In genomic region chr11:131982154-131982553, GRCh38 we compare ENCODE assay signal across 18 cellular contexts.
A peak's percentile ranks its signal among the peaks of the same experiment; 100 is the strongest.
DNase-seq lines count a peak whose midpoint lies in the region; ATAC-seq and TF ChIP-seq lines count a peak whose summit lies in the region.
"Had no signal": no experiment of that assay in that cellular context is flagged by ENCODE, and none has a peak within 500 bp of the region (broad histone marks: within the 10 kb centered on the region; RNA-seq: fewer than 3 reads in every experiment).

No MANE protein-coding gene starts in this region.

- H3K36me3 ChIP-seq in HUES6 (ENCODE audit: control insufficient read depth, insufficient read depth, low read length): no peaks in the 10 kb centered on the region
- H3K36me3 ChIP-seq in endodermal cell (ENCODE audit: control insufficient read depth, insufficient read depth, low read length): no peaks in the 10 kb centered on the region
- H3K36me3 ChIP-seq: BE2C had no signal

- H3K27ac ChIP-seq in HUES6 (ENCODE audit: low read depth, low read length) (peak overlapping the region; percentile 63), endodermal cell (ENCODE audit: low read depth, low read length) (peak overlapping the region; percentile 45)
- H3K27ac ChIP-seq: KMS-11, PC-9 had no signal

- no peaks in the 10 kb centered on the region for H3K27me3 ChIP-seq in HUES6 (ENCODE audit: control insufficient read depth, insufficient read depth, low read length)
- no peaks in the 10 kb centered on the region for H3K27me3 ChIP-seq in endodermal cell (ENCODE audit: control insufficient read depth, insufficient read depth, low read length, poor library complexity, severe bottlenecking)
- H3K27me3 ChIP-seq: BE2C had no signal

- H3K4me3 Mint-ChIP-seq in endodermal cell (peak overlapping the region; percentile 19), progenitor cell of endocrine pancreas (ENCODE audit: low read depth) (no peak overlapping the region)
- H3K4me3 Mint-ChIP-seq: CD8-positive, alpha-beta T cell had no signal

- H3K9me3 ChIP-seq in HUES6 (ENCODE audit: control insufficient read depth, insufficient read depth, low read depth, low read length) (peaks cover 5% of the 10 kb centered on the region; the same call in 1 of the 2 replicates), endodermal cell (ENCODE audit: control insufficient read depth, low read length) (no peaks in the 10 kb centered on the region)
- H3K9me3 ChIP-seq: BE2C had no signal

- H3K27ac Mint-ChIP-seq in endodermal cell (peak overlapping the region; percentile 87), progenitor cell of endocrine pancreas (peak overlapping the region; percentile 75)
- H3K27ac Mint-ChIP-seq: CD8-positive, alpha-beta T cell had no signal

- peak overlapping the region; percentile 34 for H3K4me3 ChIP-seq in HUES6 (ENCODE audit: low read depth, low read length)
- H3K4me3 ChIP-seq in endodermal cell (ENCODE audit: low read length): no peak overlapping the region
- H3K4me3 ChIP-seq: PC-9 had no signal

- no peaks in the 10 kb centered on the region for H3K36me3 Mint-ChIP-seq in endodermal cell (ENCODE audit: low read depth)
- H3K36me3 Mint-ChIP-seq in progenitor cell of endocrine pancreas (ENCODE audit: insufficient read depth): no peaks in the 10 kb centered on the region
- H3K36me3 Mint-ChIP-seq: CD8-positive, alpha-beta T cell had no signal

- WGBS in endodermal cell (ENCODE audit: insufficient coverage in 1 of 2, insufficient read length in 1 of 2), 2 experiments: 37 to 40% methylated on average over 3 of the region's 3 CpGs

- H3K4me1 ChIP-seq in HUES6 (ENCODE audit: control insufficient read depth, insufficient read depth, low read length) (peaks cover 50% of the 10 kb centered on the region), endodermal cell (ENCODE audit: control insufficient read depth, insufficient read depth, low read length) (no peaks in the 10 kb centered on the region)
- H3K4me1 ChIP-seq: BE2C had no signal

- H3K9me3 Mint-ChIP-seq in endodermal cell (no peaks in the 10 kb centered on the region), progenitor cell of endocrine pancreas (ENCODE audit: low read depth) (peaks cover 3% of the 10 kb centered on the region)

- H3K9ac ChIP-seq in HUES6 (ENCODE audit: low read length): peak overlapping the region; percentile 60
- no peak overlapping the region for H3K9ac ChIP-seq in endodermal cell (ENCODE audit: extremely low read depth, low read length, poor library complexity, severe bottlenecking)
- H3K9ac ChIP-seq: KMS-11 had no signal

- no peak for ATAC-seq in GM19397 (IDR thresholded peaks at IDR 0.05; ENCODE audit: unreplicated experiment)
- ATAC-seq: CD8-positive, alpha-beta T cell had no signal

- peaks cover 24% of the 10 kb centered on the region for H3K4me1 Mint-ChIP-seq in endodermal cell
- H3K4me1 Mint-ChIP-seq in progenitor cell of endocrine pancreas (ENCODE audit: low read depth): no peaks in the 10 kb centered on the region

- TF ChIP-seq CTCF in endodermal cell (conservative IDR thresholded peaks at IDR 0.05) (no peak), progenitor cell of endocrine pancreas (IDR thresholded peaks at IDR 0.05; ENCODE audit: unreplicated experiment) (no peak)

- DNase-seq in endodermal cell (peak; percentile 81), iPS-NIHi11 (ENCODE audit: low spot score) (peak; percentile 75), progenitor cell of endocrine pancreas (ENCODE audit: low spot score, unreplicated experiment) (no peak), SW480 (ENCODE audit: low spot score) (no peak)
- no peak for DNase-seq in stimulated activated CD4-positive, alpha-beta T cell treated with anti-CD3 and anti-CD28 coated beads, Interleukin-1b, Interleukin-23, amount 100 ng/mL, for 48 hours
- DNase-seq: BE2C; CD8-positive, alpha-beta T cell; DND-41; HCEC 1CT; NCI-H1092; NCI-H2107; NCI-H226; NCI-H526 treated with DMSO at 0.1 percent for 48 hours; NK-92 treated with Interleukin-12 subunit alpha and Interleukin-12 subunit beta, amount 100 ng/mL, for 24 hours; PC-9 had no signal

- H3K27me3 Mint-ChIP-seq in endodermal cell (ENCODE audit: insufficient read depth) (peaks cover 2% of the 10 kb centered on the region), progenitor cell of endocrine pancreas (peaks cover 30% of the 10 kb centered on the region)

Comparison
In these comparisons a context has a peak if more than half of its experiments do, and no peak if none do; other contexts are left out.
1. DNase-seq: peak in endodermal cell (single experiment) and iPS-NIHi11 (single experiment); none in progenitor cell of endocrine pancreas (single experiment), stimulated activated CD4-positive, alpha-beta T cell treated with anti-CD3 and anti-CD28 coated beads, Interleukin-1b, Interleukin-23, amount 100 ng/mL, for 48 hours (single experiment) and SW480 (single experiment).